In the genomic region with DNA sequence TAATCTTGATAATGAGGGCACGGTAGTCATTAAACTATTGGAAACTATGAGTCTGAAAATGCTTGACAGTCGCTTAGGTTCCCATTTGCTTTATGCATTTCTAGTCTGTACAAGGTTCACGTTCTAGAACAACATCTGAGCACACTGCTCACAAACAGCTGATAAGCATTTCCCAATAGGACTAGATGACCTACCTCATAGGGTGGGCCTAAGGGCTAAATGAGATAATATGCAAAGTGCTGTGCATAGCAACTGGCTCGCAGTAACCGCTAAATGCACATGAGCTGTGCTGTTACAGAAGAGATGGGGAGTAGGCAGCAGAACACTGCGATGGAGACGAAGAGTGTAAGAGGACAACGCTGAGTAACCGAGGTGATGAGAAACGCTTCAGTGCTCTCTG, we compare ENCODE assay signal across 24 cellular contexts.
"Had no signal": no experiment of that assay in that cellular context is flagged by ENCODE, and none has a peak within 500 bp of the region (broad histone marks: within the 10 kb centered on the region; RNA-seq: fewer than 3 reads in every experiment).

No MANE protein-coding gene starts in this region.

- H3K36me3 ChIP-seq: cardiac muscle cell, thoracic aorta had no signal

- H3K27ac ChIP-seq: body of pancreas, cardiac muscle cell, foreskin keratinocyte, thoracic aorta had no signal

- H3K36me3 Mint-ChIP-seq: activated naive CD4-positive, alpha-beta T cell treated with anti-CD3 and anti-CD28 coated beads, Interleukin-2, amount 10 ng/mL, durations not matched to agents 7 days and 5 days had no signal

- H3K9me3 Mint-ChIP-seq: activated naive CD4-positive, alpha-beta T cell treated with anti-CD3 and anti-CD28 coated beads, Interleukin-2, amount 10 ng/mL, durations not matched to agents 7 days and 5 days; dendritic cell treated with granulocyte-macrophage colony-stimulating factor and Interleukin-4, amounts not matched to agents 40 ng/mL and 50 ng/mL, for 4 days had no signal

- FAIRE-seq: endometrium, islet of Langerhans had no signal

- H3K4me1 ChIP-seq: body of pancreas had no signal

- H3K27me3 Mint-ChIP-seq: activated naive CD4-positive, alpha-beta T cell treated with anti-CD3 and anti-CD28 coated beads, Interleukin-2, amount 10 ng/mL, durations not matched to agents 7 days and 5 days; dendritic cell treated with granulocyte-macrophage colony-stimulating factor and Interleukin-4, amounts not matched to agents 40 ng/mL and 50 ng/mL, for 4 days; naive B cell; T-helper 17 cell had no signal

- H3K4me3 Mint-ChIP-seq: activated naive CD4-positive, alpha-beta T cell treated with anti-CD3 and anti-CD28 coated beads, Interleukin-2, amount 10 ng/mL, durations not matched to agents 7 days and 5 days; dendritic cell treated with granulocyte-macrophage colony-stimulating factor and Interleukin-4, amounts not matched to agents 40 ng/mL and 50 ng/mL, for 4 days; naive B cell; neural crest cell; T-helper 17 cell had no signal

- H3K9me3 ChIP-seq: body of pancreas, thoracic aorta had no signal

- DNase-seq: activated CD4-positive, alpha-beta T cell treated with anti-CD3 and anti-CD28 coated beads for 4 hours; activated CD4-positive, alpha-beta T cell treated with anti-CD3 and anti-CD28 coated beads, Interleukin-2, amount 50 U/mL, for 48 hours; activated CD4-positive, CD25-positive, alpha-beta regulatory T cell; activated effector memory CD4-positive, alpha-beta T cell treated with anti-CD3 and anti-CD28 coated beads, Interleukin-2, amount 50 U/mL, for 16 hours; activated naive CD4-positive, alpha-beta T cell treated with anti-CD3 and anti-CD28 coated beads, Interleukin-2, amount 10 ng/mL, durations not matched to agents 7 days and 5 days; activated T-cell treated with anti-CD3 and anti-CD28 coated beads for 4 hours; anterior cingulate cortex; body of pancreas; effector CD4-positive, alpha-beta T cell; foreskin keratinocyte; naive B cell; occipital lobe; posterior cingulate gyrus; stimulated activated CD4-positive, alpha-beta T cell treated with anti-CD3 and anti-CD28 coated beads, Interleukin-4, amount 100 ng/mL, for 1 hour; stimulated activated naive CD4-positive, alpha-beta T cell treated with Interleukin-2 at 50 U/mL for 16 hours; SW 1271; T-helper 17 cell had no signal

- H3K27me3 ChIP-seq: body of pancreas, cardiac muscle cell, foreskin keratinocyte had no signal

- H3K4me1 Mint-ChIP-seq: activated naive CD4-positive, alpha-beta T cell treated with anti-CD3 and anti-CD28 coated beads, Interleukin-2, amount 10 ng/mL, durations not matched to agents 7 days and 5 days; naive B cell; T-helper 17 cell had no signal

- ATAC-seq: body of pancreas, foreskin keratinocyte, sciatic nerve, T-helper 17 cell had no signal

- H3K27ac Mint-ChIP-seq: activated naive CD4-positive, alpha-beta T cell treated with anti-CD3 and anti-CD28 coated beads, Interleukin-2, amount 10 ng/mL, durations not matched to agents 7 days and 5 days; dendritic cell treated with granulocyte-macrophage colony-stimulating factor and Interleukin-4, amounts not matched to agents 40 ng/mL and 50 ng/mL, for 4 days; naive B cell; T-helper 17 cell had no signal

- H3K4me3 ChIP-seq: body of pancreas, cardiac muscle cell, thoracic aorta had no signal
